ENCODE assay signal across 8 cellular contexts in the genomic region with DNA sequence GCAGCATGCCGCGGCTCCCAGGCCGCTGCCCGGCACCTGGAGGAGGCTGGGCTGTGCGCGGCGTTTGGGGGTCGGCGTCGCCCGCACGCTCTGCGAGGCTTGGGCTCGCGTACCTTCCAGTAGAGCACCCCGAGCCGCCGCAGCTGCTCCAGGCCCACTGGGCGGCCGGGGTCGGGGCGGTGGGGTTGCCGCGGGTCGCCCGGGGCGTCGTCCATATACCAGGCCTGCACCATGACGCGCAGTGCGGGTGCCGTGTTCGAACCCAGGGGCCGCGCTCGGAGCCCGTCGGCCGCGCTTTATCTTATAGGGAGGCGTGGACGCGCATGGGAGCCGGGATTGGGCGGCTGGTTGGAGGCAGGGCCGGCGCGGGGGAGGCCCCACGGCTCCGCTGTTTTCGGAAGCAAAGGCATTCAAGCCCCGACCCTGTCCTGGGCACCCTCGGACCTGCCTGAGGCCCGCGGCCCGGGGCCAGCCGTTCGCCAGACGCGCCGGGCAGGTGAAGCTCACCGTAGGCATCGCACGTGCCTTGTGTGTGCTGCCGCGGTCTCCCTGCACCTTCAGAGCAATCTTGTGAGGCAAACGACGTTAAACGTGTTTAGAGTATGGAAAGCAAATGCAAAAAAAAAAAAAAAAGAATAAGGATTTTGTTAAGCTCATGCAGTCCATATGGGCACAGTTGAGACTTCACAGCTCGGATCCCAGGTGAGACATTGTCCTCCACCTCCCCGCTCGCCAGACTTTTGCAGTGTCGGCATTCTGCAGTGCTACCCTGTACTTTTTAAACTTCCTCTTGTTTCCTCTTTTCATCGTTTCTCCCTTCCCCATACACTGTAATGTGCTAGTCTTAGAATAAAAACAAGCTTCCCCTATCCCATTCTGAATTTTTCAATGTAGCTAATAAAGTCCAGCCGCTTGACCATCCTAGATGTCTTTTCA. TPM values are rescaled to one million over a fixed set of nuclear protein-coding genes. Genes with fewer than 3 reads are reported as not detected.
A peak's percentile ranks its signal among the peaks of the same experiment; 100 is the strongest.
DNase-seq lines count a peak whose midpoint lies in the region; ATAC-seq and TF ChIP-seq lines count a peak whose summit lies in the region.

ADI1 (minus strand) TSS at position 277 of the 936 bp plus-strand sequence; CDS start at position 233, 44 bp downstream.

- peaks cover 11% of the 10 kb centered on the region for H3K9me3 Mint-ChIP-seq in activated naive CD4-positive, alpha-beta T cell treated with anti-CD3 and anti-CD28 coated beads, Interleukin-2, amount 10 ng/mL, durations not matched to agents 7 days and 5 days

- H3K9me3 ChIP-seq in SJSA1 (replicated peaks) (0 out of 2 replicates have a peak, but pooled peaks cover 3% of the 10 kb centered on the region), testis (no peaks in the 10 kb centered on the region)

- H3K4me3 Mint-ChIP-seq in activated naive CD4-positive, alpha-beta T cell treated with anti-CD3 and anti-CD28 coated beads, Interleukin-2, amount 10 ng/mL, durations not matched to agents 7 days and 5 days, result peak within 1 kb of the TSS; percentile 89

- no peaks in the 10 kb centered on the region for H3K36me3 ChIP-seq in KMS-11 (ENCODE audit: insufficient read depth)
- H3K36me3 ChIP-seq in SJSA1, result peaks cover 13% of the 10 kb centered on the region; the same call in 1 of the 2 replicates
- no peaks in the 10 kb centered on the region for H3K36me3 ChIP-seq in testis (ENCODE audit: low read depth, missing control alignments)

- in situ Hi-C loops in G401 (cut with HindIII; ENCODE audit: low sequenced_read_pairs), result no loop called here

- peaks cover 32% of the 10 kb centered on the region for H3K4me1 Mint-ChIP-seq in activated naive CD4-positive, alpha-beta T cell treated with anti-CD3 and anti-CD28 coated beads, Interleukin-2, amount 10 ng/mL, durations not matched to agents 7 days and 5 days

- H3K27ac Mint-ChIP-seq in activated naive CD4-positive, alpha-beta T cell treated with anti-CD3 and anti-CD28 coated beads, Interleukin-2, amount 10 ng/mL, durations not matched to agents 7 days and 5 days, result peak within 1 kb of the TSS; percentile 89

- TF ChIP-seq CTCF in KMS-11 (conservative IDR thresholded peaks at IDR 0.05; ENCODE audit: low read depth, low read length) (no peak), omental fat pad (IDR thresholded peaks at IDR 0.05) (no peak), testis (IDR thresholded peaks at IDR 0.05) (no peak)

- H3K4me1 ChIP-seq in KMS-11 (ENCODE audit: low read depth, poor library complexity, severe bottlenecking) (peaks cover 16% of the 10 kb centered on the region), SJSA1 (replicated peaks) (peaks cover 26% of the 10 kb centered on the region), testis (peaks cover 14% of the 10 kb centered on the region)

- ATAC-seq in GM21825 (IDR thresholded peaks at IDR 0.05; ENCODE audit: unreplicated experiment) (peak; percentile 61), omental fat pad (ENCODE audit: low FRiP score) (peak; percentile 62)

- no peaks in the 10 kb centered on the region for H4K20me1 ChIP-seq in KMS-11 (ENCODE audit: insufficient read depth)

- TF ChIP-seq POLR2A in testis (IDR thresholded peaks at IDR 0.05), result peak; percentile 15

- WGBS in testis, 2 donors, result 4 to 6% methylated on average over 22 to 35 of the region's 75 CpGs

- intact Hi-C loops in testis (cut with DNase I; ENCODE audit: low total_unique reads), result no loop called here

- peak within 1 kb of the TSS; percentile 98 for H3K4me2 ChIP-seq in KMS-11

- peak within 1 kb of the TSS; percentile 92 for H3K9ac ChIP-seq in KMS-11

- H3K27me3 ChIP-seq in KMS-11 (ENCODE audit: insufficient read depth, low read depth) (no peaks in the 10 kb centered on the region), SJSA1 (replicated peaks) (no peaks in the 10 kb centered on the region), testis (no peaks in the 10 kb centered on the region)

- H3K27ac ChIP-seq in KMS-11 (peak within 1 kb of the TSS; percentile 91), SJSA1 (peak within 1 kb of the TSS; percentile 78), testis (peak within 1 kb of the TSS; percentile 82 to 95)

- H3K4me3 ChIP-seq in KMS-11 (IDR thresholded peaks at IDR 0.05; ENCODE audit: insufficient read depth, low read depth, low read length) (peak within 1 kb of the TSS; percentile 77), SJSA1 (peak within 1 kb of the TSS; percentile 62), testis (peak within 1 kb of the TSS; percentile 70 to 90)

- H3K27me3 Mint-ChIP-seq in activated naive CD4-positive, alpha-beta T cell treated with anti-CD3 and anti-CD28 coated beads, Interleukin-2, amount 10 ng/mL, durations not matched to agents 7 days and 5 days, result peaks cover 6% of the 10 kb centered on the region

- CTCF ChIA-PET in activated naive CD4-positive, alpha-beta T cell treated with anti-CD3 and anti-CD28 coated beads, Interleukin-2, amount 10 ng/mL, durations not matched to agents 7 days and 5 days (lab: Charles Lee), result interaction anchor here (0.8 kb wide), 1 partner anchor 132 kb away, joined by 3 read pairs; no protein-coding TSS in a partner anchor

- H2AFZ ChIP-seq in KMS-11 (ENCODE audit: low read depth), result peak within 1 kb of the TSS; percentile 90

- peaks cover 14% of the 10 kb centered on the region; the same call in 1 of the 2 replicates for H3K79me2 ChIP-seq in KMS-11 (ENCODE audit: insufficient read depth, low read depth)

- peaks cover 24% of the 10 kb centered on the region for H3K36me3 Mint-ChIP-seq in activated naive CD4-positive, alpha-beta T cell treated with anti-CD3 and anti-CD28 coated beads, Interleukin-2, amount 10 ng/mL, durations not matched to agents 7 days and 5 days

- peak; percentile 68 for DNase-seq in G401 (ENCODE audit: low spot score)
- DNase-seq in SJSA1 (ENCODE audit: low read depth in 1 of 2, low spot score in 2 of 2), result peak in 1 of 2 experiments; percentile 84
- peak; percentile 88 for DNase-seq in activated naive CD4-positive, alpha-beta T cell treated with anti-CD3 and anti-CD28 coated beads, Interleukin-2, amount 10 ng/mL, durations not matched to agents 7 days and 5 days
- DNase-seq in globus pallidus (ENCODE audit: low spot score), result peak; percentile 66
- peak; percentile 55 for DNase-seq in omental fat pad (ENCODE audit: low spot score)
- DNase-seq in testis, result peak; percentile 79

RNA-seq across cellular contexts. Expression of gene ADI1, which starts in this region (rescaled TPM):
- total RNA-seq in G401 (2014; rRNA removed; shearing (Covaris generic)), result 48.4 and 63.2 TPM in 2 replicates
- total RNA-seq in SJSA1 (2014; rRNA removed; shearing (Covaris generic)), result 78.2 and 82.7 TPM in 2 replicates
- total RNA-seq in omental fat pad, result 100 to 1,000 TPM in 1 of 4 donors, 10 to 100 TPM in 3; 54.6 to 117 (median 71.3) TPM
- total RNA-seq in testis, result 10 to 100 TPM; 41.6 to 52.5 TPM
- 41.1 TPM for polyA plus RNA-seq in testis (ENCODE audit: insufficient read depth, low read depth, low replicate concordance)
